Comparison of ENCODE assay signal across 9 cellular contexts in the genomic region with DNA sequence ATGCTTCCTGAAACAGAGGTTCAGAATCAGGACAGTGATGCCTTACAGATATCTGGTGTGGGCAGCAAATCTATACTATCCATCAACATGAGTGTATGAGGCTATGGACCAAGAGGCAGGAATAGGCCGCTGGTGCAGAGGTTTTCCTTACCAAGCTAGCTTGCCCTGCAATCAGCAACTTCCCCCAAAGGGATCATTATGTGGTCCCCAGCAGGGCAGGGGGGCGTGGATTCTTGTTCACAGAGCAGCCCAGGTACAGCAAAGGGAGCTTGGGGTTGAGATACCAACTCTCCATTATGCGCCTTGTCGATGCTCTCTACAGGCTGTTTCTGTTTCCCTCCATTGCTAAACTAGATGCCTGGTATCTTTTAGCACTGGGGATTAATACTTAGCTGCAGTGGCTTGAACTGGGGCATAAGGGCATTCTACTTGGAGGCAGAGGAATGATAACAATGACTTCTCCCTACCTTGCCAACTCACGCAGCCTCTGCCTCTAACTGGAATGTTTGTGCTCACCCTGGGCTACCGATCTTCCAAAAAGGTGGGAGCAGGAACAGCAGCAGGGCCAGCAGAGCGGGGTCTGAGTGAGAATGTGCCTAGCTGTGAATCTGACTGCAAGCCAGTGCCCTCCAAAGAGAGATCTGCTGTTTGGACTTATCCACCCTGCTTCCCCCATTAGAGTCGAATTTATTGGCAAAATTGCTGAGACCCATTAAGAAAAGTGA. TPM values are rescaled to one million over a fixed set of nuclear protein-coding genes. Genes with fewer than 3 reads are reported as not detected.
DNase-seq lines count a peak whose midpoint lies in the region; ATAC-seq and TF ChIP-seq lines count a peak whose summit lies in the region.
"Had no signal": no experiment of that assay in that cellular context is flagged by ENCODE, and none has a peak within 500 bp of the region (broad histone marks: within the 10 kb centered on the region; RNA-seq: fewer than 3 reads in every experiment).

No MANE protein-coding gene starts in this region.

- no TSS peak for BruUV-seq in Calu3 (replicated peaks; lab: Mats Ljungman, UMichigan)
- BruUV-seq in Panc1 (replicated peaks; lab: Mats Ljungman, UMichigan), result no TSS peak

- no peak for DNase-seq in Calu3
- DNase-seq in Panc1 (ENCODE audit: low read depth, low spot score), result no peak
- DNase-seq in hepatocyte (ENCODE audit: low spot score), result no peak
- DNase-seq in psoas muscle, result no peak
- DNase-seq in kidney tubule cell (ENCODE audit: low spot score), result no peak

- CTCF ChIA-PET in Calu3 (lab: Charles Lee), result no interaction called here
- CTCF ChIA-PET in Panc1 (lab: Charles Lee), result no interaction called here

- no peak for TF ChIP-seq CTCF in Calu3 (IDR thresholded peaks at IDR 0.05; ENCODE audit: unreplicated experiment)
- TF ChIP-seq CTCF in Panc1 (IDR thresholded peaks at IDR 0.05), result no peak
- no peak for TF ChIP-seq CTCF in hepatocyte (IDR thresholded peaks at IDR 0.05; ENCODE audit: poor library complexity)
- TF ChIP-seq CTCF in psoas muscle (IDR thresholded peaks at IDR 0.05), result no peak

- H3K27ac ChIP-seq in Panc1 (ENCODE audit: low read length) (no peak overlapping the region), hepatocyte (no peak overlapping the region), psoas muscle (no peak overlapping the region)

- no peak overlapping the region for H2AFZ ChIP-seq in hepatocyte

- ATAC-seq in Panc1 (no peak), psoas muscle (no peak), HG03280 (IDR thresholded peaks at IDR 0.05; ENCODE audit: unreplicated experiment) (no peak), GM21723 (IDR thresholded peaks at IDR 0.05; ENCODE audit: unreplicated experiment) (no peak)

- H3K27ac Mint-ChIP-seq in Calu3 (ENCODE audit: unreplicated experiment), result no peak overlapping the region

- H3K4me3 ChIP-seq in Panc1 (ENCODE audit: low read depth in 2 of 2, low read length in 2 of 2) (peak overlapping the region; percentile 23 to 29), hepatocyte (no peak overlapping the region), psoas muscle (peak overlapping the region; percentile 34)

- H3K4me2 ChIP-seq in hepatocyte, result peak overlapping the region; percentile 88

- intact Hi-C loops in Calu3 (cut with micrococcal nuclease; ENCODE audit: unreplicated experiment) (no loop called here), Panc1 (cut with micrococcal nuclease; ENCODE audit: unreplicated experiment) (no loop called here), psoas muscle (cut with DNase I) (no loop called here)

- peaks cover 26% of the 10 kb centered on the region for H3K4me1 Mint-ChIP-seq in Calu3 (ENCODE audit: low read depth, unreplicated experiment)

- H3K36me3 ChIP-seq in Panc1 (ENCODE audit: control insufficient read depth, insufficient read depth, low read length) (no peaks in the 10 kb centered on the region), hepatocyte (replicated peaks; ENCODE audit: insufficient read depth, low read depth) (no peaks in the 10 kb centered on the region), psoas muscle (ENCODE audit: insufficient read depth in 1 of 2, low read depth in 1 of 2) (no peaks in the 10 kb centered on the region)

- peaks cover 95% of the 10 kb centered on the region for H3K27me3 Mint-ChIP-seq in Calu3 (ENCODE audit: unreplicated experiment)

- in situ Hi-C loops in Panc1 (cut with HindIII; ENCODE audit: low pct_unique_long_range_greater_than_20kb, low sequenced_read_pairs), result no loop called here

- POLR2A ChIA-PET in Panc1 (lab: Charles Lee), result interaction anchor here (0.7 kb wide), 1 partner anchor 107 kb away, joined by 3 read pairs; no protein-coding TSS in a partner anchor

- H3K36me3 Mint-ChIP-seq in Calu3 (ENCODE audit: insufficient read depth, unreplicated experiment), result no peaks in the 10 kb centered on the region

- H3K79me2 ChIP-seq in hepatocyte, result no peaks in the 10 kb centered on the region

- no peaks in the 10 kb centered on the region for H3K9me3 ChIP-seq in Panc1 (ENCODE audit: control insufficient read depth, insufficient read depth, low read depth, low read length)
- H3K9me3 ChIP-seq in hepatocyte (ENCODE audit: low read depth), result no peaks in the 10 kb centered on the region
- H3K9me3 ChIP-seq in psoas muscle, result no peaks in the 10 kb centered on the region

- peak overlapping the region; percentile 50 for H3K4me3 Mint-ChIP-seq in Calu3 (ENCODE audit: low read depth, unreplicated experiment)

- H3K27me3 ChIP-seq in Panc1 (ENCODE audit: control insufficient read depth, insufficient read depth, low read length), result peaks cover 31% of the 10 kb centered on the region
- H3K27me3 ChIP-seq in hepatocyte, result peaks cover 70% of the 10 kb centered on the region
- H3K27me3 ChIP-seq in psoas muscle (ENCODE audit: insufficient read depth in 3 of 3, low read length in 2 of 3), result peaks cover 0 to 52% (median 15%) of the 10 kb centered on the region in 3 donors

- H3K4me1 ChIP-seq in Panc1 (ENCODE audit: control insufficient read depth, insufficient read depth, low read length), result no peaks in the 10 kb centered on the region; the same call in 1 of the 2 replicates
- H3K4me1 ChIP-seq in hepatocyte (ENCODE audit: insufficient read depth), result peaks cover 10% of the 10 kb centered on the region
- no peaks in the 10 kb centered on the region for H3K4me1 ChIP-seq in psoas muscle

- no peaks in the 10 kb centered on the region for H3K9me2 ChIP-seq in hepatocyte (replicated peaks; ENCODE audit: insufficient read depth)

- H3K9me3 Mint-ChIP-seq in Calu3 (ENCODE audit: low read depth, unreplicated experiment), result no peaks in the 10 kb centered on the region

- WGBS in hepatocyte (ENCODE audit: low lambda C conversion rate, missing lambda C conversion rate), result 58% methylated on average over 8 of the region's 8 CpGs
- WGBS in psoas muscle, 3 donors, result 60 to 65% (median 62%) methylated on average over 8 of the region's 8 CpGs

- no peaks in the 10 kb centered on the region for H4K20me1 ChIP-seq in hepatocyte (ENCODE audit: insufficient read depth, poor library complexity, severe bottlenecking)

RNA-seq across cellular contexts. Expression of a gene that starts 10.3 kb away (rescaled TPM):
- total RNA-seq in Calu3 (2022) (not detected in 2 replicates), Panc1 (2021; ENCODE audit: unreplicated experiment) (not detected), hepatocyte (0.13 TPM in 1 of 2 replicates, not detected in the other), psoas muscle (1 to 10 TPM in 1 of 4 donors, under 1 TPM in 2, not detected in 1; 0.16 to 1.1 (median 0.25) TPM)
- polyA plus RNA-seq in Panc1 (2012; ENCODE audit: insufficient read length), result 0.80 TPM
- polyA plus RNA-seq in hepatocyte (not detected in 2 replicates), psoas muscle (under 1 TPM in 1 of 3 donors, not detected in 2; 0.13 TPM)
- total RNA-seq: mesenteric fat pad had no signal
- polyA plus RNA-seq: adipose tissue had no signal

RNA-seq across cellular contexts. Expression of a gene that starts 12.8 kb away (rescaled TPM):
- total RNA-seq in Calu3 (2022), result not detected in 2 replicates
- total RNA-seq in Panc1 (2021; ENCODE audit: unreplicated experiment), result not detected
- not detected for polyA plus RNA-seq in Panc1 (2012; ENCODE audit: insufficient read length)
- not detected in 2 replicates for total RNA-seq in hepatocyte
- not detected in 2 replicates for polyA plus RNA-seq in hepatocyte
- not detected for total RNA-seq in psoas muscle
- under 1 TPM in 2 of 3 donors, not detected in 1; 0.01 to 0.04 TPM for polyA plus RNA-seq in psoas muscle
- total RNA-seq: mesenteric fat pad had no signal

RNA-seq across cellular contexts. Expression of a gene that starts 38.5 kb away (rescaled TPM):
- total RNA-seq in Calu3 (2022), result not detected in 2 replicates
- 0.33 TPM for total RNA-seq in Panc1 (2021; ENCODE audit: unreplicated experiment)
- polyA plus RNA-seq in Panc1 (2012; ENCODE audit: insufficient read length), result 0.56 TPM
- not detected in 2 replicates for total RNA-seq in hepatocyte
- not detected in 2 replicates for polyA plus RNA-seq in hepatocyte
- not detected for total RNA-seq in psoas muscle
- polyA plus RNA-seq in psoas muscle, result not detected
- total RNA-seq: mesenteric fat pad had no signal
- polyA plus RNA-seq: adipose tissue had no signal
